In the genomic region with DNA sequence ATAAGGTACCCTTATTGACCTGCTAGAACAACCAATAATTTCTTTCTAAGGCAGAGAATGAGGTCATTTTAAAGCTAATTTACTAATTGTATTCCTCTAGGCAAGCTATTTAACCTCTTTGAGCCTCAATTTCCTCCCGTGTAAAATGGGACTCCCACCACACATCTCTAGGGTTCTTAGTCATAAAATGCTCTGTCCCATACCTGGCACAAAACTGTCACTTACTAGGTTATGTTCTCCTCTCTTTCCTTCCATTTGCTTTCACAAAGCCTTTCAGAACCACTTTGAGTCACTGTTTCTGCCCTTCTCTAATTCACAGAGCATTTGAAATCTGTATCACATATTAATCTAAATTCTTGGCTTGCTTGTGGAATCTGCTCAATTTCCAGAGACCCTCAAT, we compare ENCODE assay signal across 22 cellular contexts. TPM values are rescaled to one million over a fixed set of nuclear protein-coding genes. Genes with fewer than 3 reads are reported as not detected.
DNase-seq lines count a peak whose midpoint lies in the region; ATAC-seq, FAIRE-seq and TF ChIP-seq lines count a peak whose summit lies in the region.
"Had no signal": no experiment of that assay in that cellular context is flagged by ENCODE, and none has a peak within 500 bp of the region (broad histone marks: within the 10 kb centered on the region; RNA-seq: fewer than 3 reads in every experiment).

No MANE protein-coding gene starts in this region.

- no peak overlapping the region for H3K4me3 Mint-ChIP-seq in activated naive CD8-positive, alpha-beta T cell treated with anti-CD3 and anti-CD28 coated beads, Interleukin-2, amount 50 U/mL, for 24 hours
- H3K4me3 Mint-ChIP-seq: activated naive CD4-positive, alpha-beta T cell treated with anti-CD3 and anti-CD28 coated beads, Interleukin-2, amount 50 U/mL, for 24 hours had no signal

- H3K27me3 Mint-ChIP-seq in activated naive CD8-positive, alpha-beta T cell treated with anti-CD3 and anti-CD28 coated beads, Interleukin-2, amount 50 U/mL, for 24 hours = no peaks in the 10 kb centered on the region
- H3K27me3 Mint-ChIP-seq: activated naive CD4-positive, alpha-beta T cell treated with anti-CD3 and anti-CD28 coated beads, Interleukin-2, amount 50 U/mL, for 24 hours had no signal

- H3K36me3 Mint-ChIP-seq in activated naive CD8-positive, alpha-beta T cell treated with anti-CD3 and anti-CD28 coated beads, Interleukin-2, amount 50 U/mL, for 24 hours (ENCODE audit: low read depth) = peaks cover 35% of the 10 kb centered on the region

- DNase-seq in GM12891 (ENCODE audit: insufficient read length, low spot score) (no peak), NCI-H2196 (lab: John Stamatoyannopoulos, UW; ENCODE audit: unreplicated experiment) (no peak), urothelium cell line (ENCODE audit: low spot score) (no peak), NCI-H1092 (lab: John Stamatoyannopoulos, UW) (no peak), erythroblast (lab: John Stamatoyannopoulos, UW) (no peak)
- no peak for DNase-seq in activated naive CD8-positive, alpha-beta T cell treated with anti-CD3 and anti-CD28 coated beads, Interleukin-2, amount 50 U/mL, for 24 hours
- DNase-seq: DND-41; effector CD4-positive, alpha-beta T cell; HCEC 1CT; NCI-H1105 treated with DMSO at 0.1 percent for 48 hours; NCI-H2107; NCI-H69; nucleus accumbens; stimulated activated CD4-positive, alpha-beta T cell treated with anti-CD3 and anti-CD28 coated beads, Interleukin-4, amount 100 ng/mL, for 24 hours had no signal

- TF ChIP-seq POLR2A in GM12891 (IDR thresholded peaks at IDR 0.05; ENCODE audit: low read depth, low read length) = no peak
- TF ChIP-seq POLR2A in erythroblast (IDR thresholded peaks at IDR 0.05; ENCODE audit: low read length) = no peak

- H3K9me3 Mint-ChIP-seq in activated naive CD8-positive, alpha-beta T cell treated with anti-CD3 and anti-CD28 coated beads, Interleukin-2, amount 50 U/mL, for 24 hours = peaks cover 10% of the 10 kb centered on the region

- peak overlapping the region; percentile 86 for H3K27ac Mint-ChIP-seq in activated naive CD8-positive, alpha-beta T cell treated with anti-CD3 and anti-CD28 coated beads, Interleukin-2, amount 50 U/mL, for 24 hours

- ATAC-seq in GM18858 (IDR thresholded peaks at IDR 0.05; ENCODE audit: unreplicated experiment) (peak; percentile 27), HG02885 (IDR thresholded peaks at IDR 0.05; ENCODE audit: poor library complexity, unreplicated experiment) (peak; percentile 34)
- peak; percentile 65 for ATAC-seq in activated naive CD8-positive, alpha-beta T cell treated with anti-CD3 and anti-CD28 coated beads, Interleukin-2, amount 50 U/mL, for 24 hours
- ATAC-seq: esophagus mucosa, HepG2 had no signal

- H3K4me1 Mint-ChIP-seq in activated naive CD8-positive, alpha-beta T cell treated with anti-CD3 and anti-CD28 coated beads, Interleukin-2, amount 50 U/mL, for 24 hours = peaks cover 67% of the 10 kb centered on the region

- FAIRE-seq in GM12891 (lab: Jason Lieb, UNC) = peak; percentile 88
- no peak for FAIRE-seq in urothelium cell line (lab: Jason Lieb, UNC)
- FAIRE-seq: frontal cortex, HepG2, keratinocyte, TTC549 had no signal

TF ChIP-seq in GM12891, 5 proteins besides CTCF, POLR2A, EP300 and RAD21:
- TF ChIP-seq PAX5 (IDR thresholded peaks at IDR 0.05; ENCODE audit: insufficient read depth, low read length, severe bottlenecking) (no peak), POU2F2 (IDR thresholded peaks at IDR 0.05; ENCODE audit: low read depth, low read length) (no peak), TAF1 (IDR thresholded peaks at IDR 0.05; ENCODE audit: low read depth, low read length) (no peak), POLR2AphosphoS5 (IDR thresholded peaks at IDR 0.05; ENCODE audit: low read depth, low read length) (no peak), SPI1 (IDR thresholded peaks at IDR 0.05; ENCODE audit: low read depth, low read length) (no peak)

RNA-seq across cellular contexts. Expression of a gene that starts 2.4 kb away (rescaled TPM):
- polyA plus RNA-seq in GM12891 (2012; ENCODE audit: low read depth, missing spikeins) = 0.09 TPM
- polyA plus RNA-seq: HepG2, keratinocyte had no signal

RNA-seq across cellular contexts. Expression of a gene that starts 32.8 kb away (rescaled TPM):
- polyA plus RNA-seq in GM12891 (2012; ENCODE audit: low read depth, missing spikeins) = 0.37 TPM
- polyA plus RNA-seq: HepG2, keratinocyte had no signal
